ENCODE assay signal across 21 cellular contexts in genomic region chr11:1561266-1561665, GRCh38. TPM values are rescaled to one million over a fixed set of nuclear protein-coding genes. Genes with fewer than 3 reads are reported as not detected.
DNase-seq lines count a peak whose midpoint lies in the region; ATAC-seq and TF ChIP-seq lines count a peak whose summit lies in the region.
"Had no signal": no experiment of that assay in that cellular context is flagged by ENCODE, and none has a peak within 500 bp of the region (broad histone marks: within the 10 kb centered on the region; RNA-seq: fewer than 3 reads in every experiment).

No MANE protein-coding gene starts in this region.

- no peak for DNase-seq in CD4-positive, alpha-beta T cell
- DNase-seq in coronary artery (ENCODE audit: low spot score) (no peak), lower lobe of right lung (peak; percentile 29), EL (no peak), NCI-H2081 (lab: John Stamatoyannopoulos, UW) (no peak), testis (no peak)
- DNase-seq: Calu3; CD8-positive, alpha-beta T cell; MM.1S; NCI-H1092; NCI-H146; NCI-H2081 treated with DMSO at 0.1 percent for 48 hours; NCI-H446 treated with DMSO at 0.1 percent for 48 hours; NCI-H69 had no signal

- H3K4me1 ChIP-seq in lower lobe of right lung (peaks cover 21% of the 10 kb centered on the region), stomach smooth muscle (ENCODE audit: control insufficient read depth, insufficient read depth, low read length) (peaks cover 56% of the 10 kb centered on the region), testis (peaks cover 14% of the 10 kb centered on the region)

- peak overlapping the region; percentile 66 for H3K27ac Mint-ChIP-seq in CD4-positive, alpha-beta T cell
- H3K27ac Mint-ChIP-seq: CD8-positive, alpha-beta T cell had no signal

- H3K27me3 Mint-ChIP-seq in CD4-positive, alpha-beta T cell = peaks cover 9% of the 10 kb centered on the region

- WGBS in testis, 2 donors = 91 to 100% methylated on average over 4 to 17 of the region's 17 CpGs

- no peak for ATAC-seq in CD4-positive, alpha-beta T cell (ENCODE audit: poor library complexity)
- ATAC-seq in lower lobe of right lung (no peak), HG02938 (IDR thresholded peaks at IDR 0.05; ENCODE audit: unreplicated experiment) (no peak)
- ATAC-seq: CD8-positive, alpha-beta T cell had no signal

- CTCF ChIA-PET in CD4-positive, alpha-beta T cell (lab: Charles Lee) = no interaction called here

- TF ChIP-seq CTCF in CD4-positive, alpha-beta T cell (IDR thresholded peaks at IDR 0.05) = no peak
- no peak for TF ChIP-seq CTCF in coronary artery (IDR thresholded peaks at IDR 0.05)
- TF ChIP-seq CTCF in lower lobe of right lung (IDR thresholded peaks at IDR 0.05) = no peak
- no peak for TF ChIP-seq CTCF in testis (IDR thresholded peaks at IDR 0.05)

- H3K4me3 ChIP-seq in coronary artery (no peak overlapping the region), lower lobe of right lung (no peak overlapping the region), stomach smooth muscle (ENCODE audit: low read length in 2 of 2) (no peak overlapping the region), testis (no peak overlapping the region)
- H3K4me3 ChIP-seq: A549, SJSA1 had no signal

- no peaks in the 10 kb centered on the region for H3K4me1 Mint-ChIP-seq in CD4-positive, alpha-beta T cell (ENCODE audit: low read depth)

- peaks cover 15% of the 10 kb centered on the region for H3K36me3 Mint-ChIP-seq in CD4-positive, alpha-beta T cell (ENCODE audit: low read depth)

- no peak overlapping the region for H3K27ac ChIP-seq in CD4-positive, alpha-beta T cell (ENCODE audit: low read depth, low read length)
- H3K27ac ChIP-seq in coronary artery (peak overlapping the region; percentile 97 to 100), lower lobe of right lung (no peak overlapping the region), stomach smooth muscle (ENCODE audit: low read length) (peak overlapping the region; percentile 18), testis (no peak overlapping the region)
- H3K27ac ChIP-seq: SJSA1 had no signal

- H3K9ac ChIP-seq in stomach smooth muscle (ENCODE audit: low read length in 2 of 2) = no peak overlapping the region

- intact Hi-C loops in CD4-positive, alpha-beta T cell (cut with DNase I, micrococcal nuclease) = no loop called here
- intact Hi-C loops in lower lobe of right lung (cut with DNase I) = no loop called here
- intact Hi-C loops in testis (cut with DNase I; ENCODE audit: low total_unique reads) = no loop called here

- H3K9me3 ChIP-seq in CD4-positive, alpha-beta T cell (ENCODE audit: control insufficient read depth, low read length) = no peaks in the 10 kb centered on the region
- H3K9me3 ChIP-seq in lower lobe of right lung = no peaks in the 10 kb centered on the region
- no peaks in the 10 kb centered on the region for H3K9me3 ChIP-seq in stomach smooth muscle (ENCODE audit: control insufficient read depth in 2 of 2, low read length in 2 of 2)
- H3K9me3 ChIP-seq in testis = no peaks in the 10 kb centered on the region
- H3K9me3 ChIP-seq: A549, SJSA1 had no signal

- no peak overlapping the region for H3K4me3 Mint-ChIP-seq in CD4-positive, alpha-beta T cell
- H3K4me3 Mint-ChIP-seq: CD8-positive, alpha-beta T cell had no signal

- no peaks in the 10 kb centered on the region for H3K9me3 Mint-ChIP-seq in CD4-positive, alpha-beta T cell
- H3K9me3 Mint-ChIP-seq: CD8-positive, alpha-beta T cell had no signal

- TF ChIP-seq POLR2A in testis (IDR thresholded peaks at IDR 0.05) = no peak

- POLR2A ChIA-PET in CD4-positive, alpha-beta T cell (lab: Charles Lee) = no interaction called here

- no peaks in the 10 kb centered on the region for H3K27me3 ChIP-seq in CD4-positive, alpha-beta T cell (ENCODE audit: control insufficient read depth, insufficient read depth, low read length)
- H3K27me3 ChIP-seq in lower lobe of right lung (ENCODE audit: low read depth) (no peaks in the 10 kb centered on the region), stomach smooth muscle (ENCODE audit: control insufficient read depth in 1 of 2, insufficient read depth in 2 of 2, low read length in 2 of 2) (no peaks in the 10 kb centered on the region), testis (no peaks in the 10 kb centered on the region)
- H3K27me3 ChIP-seq: SJSA1 had no signal

- peaks cover 17% of the 10 kb centered on the region for H3K36me3 ChIP-seq in lower lobe of right lung
- H3K36me3 ChIP-seq in stomach smooth muscle (ENCODE audit: control insufficient read depth in 2 of 2, insufficient read depth in 2 of 2, low read length in 2 of 2) = peaks cover 8 to 10% of the 10 kb centered on the region in 2 donors
- H3K36me3 ChIP-seq in testis (ENCODE audit: low read depth, missing control alignments) = no peaks in the 10 kb centered on the region
- H3K36me3 ChIP-seq: SJSA1 had no signal

RNA-seq across cellular contexts. Expression of gene DUSP8, which starts 10.8 kb away (rescaled TPM):
- total RNA-seq in CD4-positive, alpha-beta T cell = 10 to 100 TPM; 83.9 to 91.2 TPM
- total RNA-seq in lower lobe of right lung (8.9 TPM), testis (10 to 100 TPM in 1 of 2 donors, 1 to 10 TPM in 1; 8.5 to 14.4 TPM)
- 7.0 TPM for polyA plus RNA-seq in testis (ENCODE audit: insufficient read depth, low read depth, low replicate concordance)
- total RNA-seq: LHCN-M2 had no signal

RNA-seq across cellular contexts. Expression of gene KRTAP5-1, which starts 23.8 kb away (rescaled TPM):
- total RNA-seq in CD4-positive, alpha-beta T cell = not detected
- total RNA-seq in lower lobe of right lung = not detected
- not detected for total RNA-seq in testis
- not detected for polyA plus RNA-seq in testis (ENCODE audit: insufficient read depth, low read depth, low replicate concordance)
- total RNA-seq: Calu3; CD8-positive, alpha-beta T cell; H4; LHCN-M2; SJSA1 had no signal
- polyA plus RNA-seq: A549, BJ had no signal

RNA-seq across cellular contexts. Expression of gene KRTAP5-2, which starts 36.8 kb away (rescaled TPM):
- total RNA-seq in CD4-positive, alpha-beta T cell = not detected
- not detected for total RNA-seq in lower lobe of right lung
- not detected for total RNA-seq in testis
- polyA plus RNA-seq in testis (ENCODE audit: insufficient read depth, low read depth, low replicate concordance) = not detected
- total RNA-seq: Calu3; CD8-positive, alpha-beta T cell; H4; LHCN-M2; SJSA1 had no signal
- polyA plus RNA-seq: A549, BJ had no signal

RNA-seq across cellular contexts. Expression of gene KRTAP5-3, which starts 47.0 kb away (rescaled TPM):
- total RNA-seq in CD4-positive, alpha-beta T cell = not detected
- not detected for total RNA-seq in lower lobe of right lung
- not detected for total RNA-seq in testis
- polyA plus RNA-seq in testis (ENCODE audit: insufficient read depth, low read depth, low replicate concordance) = not detected
- total RNA-seq: Calu3; CD8-positive, alpha-beta T cell; H4; LHCN-M2; SJSA1 had no signal
- polyA plus RNA-seq: A549, BJ had no signal

Comparison
In these comparisons a context has a peak if more than half of its experiments do, and no peak if none do; other contexts are left out.
1. H3K27ac ChIP-seq: peak in coronary artery (2 of 2) and stomach smooth muscle (single experiment); none in CD4-positive, alpha-beta T cell (single experiment), lower lobe of right lung (single experiment) and testis (0 of 2).